ENCODE assay signal across 24 cellular contexts in genomic region chr2:3745901-3746300, GRCh38. TPM values are rescaled to one million over a fixed set of nuclear protein-coding genes. Genes with fewer than 3 reads are reported as not detected.
DNase-seq lines count a peak whose midpoint lies in the region; ATAC-seq, FAIRE-seq and TF ChIP-seq lines count a peak whose summit lies in the region.
"Had no signal": no experiment of that assay in that cellular context is flagged by ENCODE, and none has a peak within 500 bp of the region (broad histone marks: within the 10 kb centered on the region; RNA-seq: fewer than 3 reads in every experiment).

No MANE protein-coding gene starts in this region.

- H4K12ac ChIP-seq in trophoblast cell (ENCODE audit: low read depth, low read length) = no peak overlapping the region

- no peak for TF ChIP-seq RAD21 in SK-N-SH (IDR thresholded peaks at IDR 0.05; ENCODE audit: low read length)

- no peak overlapping the region for H3K14ac ChIP-seq in trophoblast cell (ENCODE audit: low read length)

- no peaks in the 10 kb centered on the region for H3K9me2 ChIP-seq in SK-N-SH

- 50% methylated on average over 12 of the region's 12 CpGs for WGBS in SK-N-SH (ENCODE audit: low lambda C conversion rate)
- WGBS in trophoblast cell (ENCODE audit: extremely low coverage, insufficient coverage, insufficient read length) = no CpG with 5 or more reads among the region's 12 CpGs
- 62 to 68% methylated on average over 12 of the region's 12 CpGs for WGBS in pancreas, 2 donors

- no peak overlapping the region for H2BK12ac ChIP-seq in trophoblast cell (ENCODE audit: low read length)

- H3K36me3 ChIP-seq in SK-N-SH (replicated peaks in 1 of 2; ENCODE audit: control insufficient read depth in 1 of 2, insufficient read depth in 2 of 2, low read length in 1 of 2) (no peaks in the 10 kb centered on the region), trophoblast cell (ENCODE audit: control insufficient read depth in 1 of 2, insufficient read depth in 2 of 2, low read length in 2 of 2) (no peaks in the 10 kb centered on the region), pancreas (no peaks in the 10 kb centered on the region)
- H3K36me3 ChIP-seq: BLaER1 treated with 17β-estradiol and CSF1 and Interleukin-3, amounts not matched to agents 10 nM and 100 nM had no signal

- no peak overlapping the region for H2BK5ac ChIP-seq in trophoblast cell (ENCODE audit: low read depth, low read length, poor library complexity)

- intact Hi-C loops in pancreas (cut with DNase I) = no loop called here

- TF ChIP-seq EP300 in SK-N-SH (IDR thresholded peaks at IDR 0.05; ENCODE audit: borderline replicate concordance in 1 of 2, low read depth in 1 of 2, low read length in 1 of 2) = no peak

- H4K20me1 ChIP-seq in SK-N-SH (ENCODE audit: insufficient read depth) = no peaks in the 10 kb centered on the region
- H4K20me1 ChIP-seq: BLaER1 treated with 17β-estradiol and CSF1 and Interleukin-3, amounts not matched to agents 10 nM and 100 nM had no signal

- H3K79me2 ChIP-seq in SK-N-SH (ENCODE audit: insufficient read depth) (no peaks in the 10 kb centered on the region), trophoblast cell (ENCODE audit: control insufficient read depth, insufficient read depth, low read length, poor library complexity) (no peaks in the 10 kb centered on the region)

- no peak overlapping the region for H3K4me3 ChIP-seq in SK-N-SH (ENCODE audit: low read depth in 2 of 2, low read length in 1 of 2)
- peak overlapping the region; percentile 12 for H3K4me3 ChIP-seq in trophoblast cell (ENCODE audit: low read depth, low read length)
- H3K4me3 ChIP-seq in pancreas = no peak overlapping the region
- H3K4me3 ChIP-seq: BLaER1 treated with 17β-estradiol and CSF1 and Interleukin-3, amounts not matched to agents 10 nM and 100 nM; SK-N-MC had no signal

- no peaks in the 10 kb centered on the region for H3F3A ChIP-seq in SK-N-SH (replicated peaks; ENCODE audit: insufficient read depth)

- no peak overlapping the region for H2AK5ac ChIP-seq in trophoblast cell (ENCODE audit: low read length)

- CTCF ChIA-PET in SK-N-SH (lab: Yijun Ruan, JAX) = interaction anchor here (0.7 to 11.1 kb wide), 4 partner anchors 17 to 93 kb away, joined by 3 to 70 read pairs (median 6); no protein-coding TSS in a partner anchor

- no peak for TF ChIP-seq CTCF in SK-N-SH (IDR thresholded peaks at IDR 0.05)
- no peak for TF ChIP-seq CTCF in pancreas (IDR thresholded peaks at IDR 0.05)

- H3K9ac ChIP-seq in SK-N-SH (no peak overlapping the region), trophoblast cell (ENCODE audit: low read length) (no peak overlapping the region)
- H3K9ac ChIP-seq: BLaER1 treated with 17β-estradiol and CSF1 and Interleukin-3, amounts not matched to agents 10 nM and 100 nM had no signal

- no peak overlapping the region for H3K23ac ChIP-seq in trophoblast cell (ENCODE audit: low read length)

- H3K4me2 ChIP-seq in SK-N-SH = no peak overlapping the region
- H3K4me2 ChIP-seq in trophoblast cell (ENCODE audit: low read length) = no peak overlapping the region
- H3K4me2 ChIP-seq: BLaER1 treated with 17β-estradiol and CSF1 and Interleukin-3, amounts not matched to agents 10 nM and 100 nM had no signal

- ATAC-seq in SK-N-SH treated with all-trans-retinoic acid at 6 μM for 48 hours (no peak), pancreas (no peak)
- ATAC-seq: T-helper 17 cell had no signal

- no peak overlapping the region for H4K91ac ChIP-seq in trophoblast cell (ENCODE audit: low read depth, low read length)

- no peaks in the 10 kb centered on the region for H3K27me3 ChIP-seq in SK-N-SH (ENCODE audit: insufficient read depth)
- no peaks in the 10 kb centered on the region for H3K27me3 ChIP-seq in trophoblast cell (ENCODE audit: insufficient read depth, low read length)
- no peaks in the 10 kb centered on the region for H3K27me3 ChIP-seq in pancreas
- H3K27me3 ChIP-seq: BLaER1 treated with 17β-estradiol and CSF1 and Interleukin-3, amounts not matched to agents 10 nM and 100 nM had no signal

- no peak overlapping the region for H3K18ac ChIP-seq in trophoblast cell (ENCODE audit: low read length)

- H2BK120ac ChIP-seq in trophoblast cell (ENCODE audit: insufficient read depth, low read length, poor library complexity) = no peak overlapping the region

- H4K8ac ChIP-seq in trophoblast cell (ENCODE audit: low read depth, low read length) = no peak overlapping the region

- H2AFZ ChIP-seq in SK-N-SH (ENCODE audit: low read depth) (no peak overlapping the region), trophoblast cell (ENCODE audit: insufficient read depth, low read length, poor library complexity) (no peak overlapping the region)

- H3K79me1 ChIP-seq in trophoblast cell (ENCODE audit: low read length) = no peaks in the 10 kb centered on the region

- no peak overlapping the region for H3K27ac ChIP-seq in SK-N-SH (ENCODE audit: low read depth in 2 of 2, low read length in 1 of 2)
- no peak overlapping the region for H3K27ac ChIP-seq in trophoblast cell (ENCODE audit: low read depth, low read length)
- H3K27ac ChIP-seq in pancreas = no peak overlapping the region
- H3K27ac ChIP-seq: RWPE1, SK-N-MC had no signal

- no peaks in the 10 kb centered on the region for H3K9me3 ChIP-seq in SK-N-SH
- H3K9me3 ChIP-seq in trophoblast cell (ENCODE audit: insufficient read depth, low read depth, low read length) = peaks cover 4% of the 10 kb centered on the region
- no peaks in the 10 kb centered on the region for H3K9me3 ChIP-seq in pancreas
- H3K9me3 ChIP-seq: BLaER1 treated with 17β-estradiol and CSF1 and Interleukin-3, amounts not matched to agents 10 nM and 100 nM; Caco-2 had no signal

- DNase-seq in NCI-H2171 treated with DMSO at 0.1 percent for 48 hours (lab: John Stamatoyannopoulos, UW) (peak; percentile 7), NCI-H2171 (lab: John Stamatoyannopoulos, UW) (no peak), SK-N-SH (peak; percentile 49), SHP77 (lab: John Stamatoyannopoulos, UW) (peak; percentile 29 to 60), trophoblast cell (no peak), pancreas (no peak)
- DNase-seq: Caco-2; CD4-positive, alpha-beta memory T cell; Kasumi-1; NCI-H1105; NCI-H2029; NCI-H524; NCI-H748 treated with DMSO at 0.1 percent for 48 hours; SIG-M5; T-helper 17 cell had no signal

- no peak overlapping the region for H3K4ac ChIP-seq in trophoblast cell (ENCODE audit: low read depth, low read length)

- H3K4me1 ChIP-seq in SK-N-SH (ENCODE audit: control insufficient read depth in 1 of 2, insufficient read depth in 2 of 2, low read depth in 1 of 2, low read length in 1 of 2) (no peaks in the 10 kb centered on the region), trophoblast cell (ENCODE audit: control insufficient read depth in 1 of 2, insufficient read depth in 2 of 2, low read length in 2 of 2) (peaks cover 0 to 3% of the 10 kb centered on the region in 2 experiments), pancreas (no peaks in the 10 kb centered on the region)
- H3K4me1 ChIP-seq: Caco-2 had no signal

- POLR2A ChIA-PET in SK-N-SH (lab: Yijun Ruan, JAX) = no interaction called here

- FAIRE-seq in pancreas (lab: Jason Lieb, UNC) = no peak
- FAIRE-seq: G401.6, H54 had no signal

TF ChIP-seq in SK-N-SH, 30 proteins besides CTCF, POLR2A, EP300 and RAD21 (continues in another document):
- TF ChIP-seq GATA2 (CRISPR knock-in tag; IDR thresholded peaks at IDR 0.05) = no peak
- no peak for TF ChIP-seq RFX5 (IDR thresholded peaks at IDR 0.05; ENCODE audit: low read length)
- no peak for TF ChIP-seq FOXJ3 (CRISPR knock-in tag; IDR thresholded peaks at IDR 0.05)
- TF ChIP-seq MAX (IDR thresholded peaks at IDR 0.05; ENCODE audit: low read depth) = no peak
- no peak for TF ChIP-seq YY1 (IDR thresholded peaks at IDR 0.05; ENCODE audit: low read depth)
- no peak for TF ChIP-seq MEF2A (IDR thresholded peaks at IDR 0.05; ENCODE audit: borderline replicate concordance, low read depth)
- no peak for TF ChIP-seq GABPA (IDR thresholded peaks at IDR 0.05; ENCODE audit: low read depth)
- TF ChIP-seq EZH2phosphoT487 (IDR thresholded peaks at IDR 0.05; ENCODE audit: borderline replicate concordance, low read depth) = no peak
- TF ChIP-seq NFIC (IDR thresholded peaks at IDR 0.05; ENCODE audit: borderline replicate concordance) = no peak
- no peak for TF ChIP-seq ELF1 (IDR thresholded peaks at IDR 0.05)

TF ChIP-seq in SK-N-SH treated with all-trans-retinoic acid at 6 μM for 48 hours, 23 proteins besides CTCF, POLR2A, EP300 and RAD21 (continues in another document):
- TF ChIP-seq, protein P1, sequence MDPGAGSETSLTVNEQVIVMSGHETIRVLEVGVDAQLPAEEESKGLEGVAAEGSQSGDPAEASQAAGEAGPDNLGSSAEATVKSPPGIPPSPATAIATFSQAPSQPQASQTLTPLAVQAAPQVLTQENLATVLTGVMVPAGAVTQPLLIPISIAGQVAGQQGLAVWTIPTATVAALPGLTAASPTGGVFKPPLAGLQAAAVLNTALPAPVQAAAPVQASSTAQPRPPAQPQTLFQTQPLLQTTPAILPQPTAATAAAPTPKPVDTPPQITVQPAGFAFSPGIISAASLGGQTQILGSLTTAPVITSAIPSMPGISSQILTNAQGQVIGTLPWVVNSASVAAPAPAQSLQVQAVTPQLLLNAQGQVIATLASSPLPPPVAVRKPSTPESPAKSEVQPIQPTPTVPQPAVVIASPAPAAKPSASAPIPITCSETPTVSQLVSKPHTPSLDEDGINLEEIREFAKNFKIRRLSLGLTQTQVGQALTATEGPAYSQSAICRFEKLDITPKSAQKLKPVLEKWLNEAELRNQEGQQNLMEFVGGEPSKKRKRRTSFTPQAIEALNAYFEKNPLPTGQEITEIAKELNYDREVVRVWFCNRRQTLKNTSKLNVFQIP (CRISPR knock-in tag; IDR thresholded peaks at IDR 0.05; ENCODE audit: borderline replicate concordance, low read depth) = no peak
- TF ChIP-seq PPARA (CRISPR knock-in tag; IDR thresholded peaks at IDR 0.05; ENCODE audit: borderline replicate concordance) (no peak), RARB (CRISPR knock-in tag; IDR thresholded peaks at IDR 0.05) (no peak), ESRRG (CRISPR knock-in tag; IDR thresholded peaks at IDR 0.05) (no peak), ZFP30 (CRISPR knock-in tag; IDR thresholded peaks at IDR 0.05) (no peak)

RNA-seq across cellular contexts. Expression of gene DCDC2C, which starts 42.5 kb away (rescaled TPM):
- not detected in 2 replicates for polyA plus RNA-seq in SK-N-SH (2012; rRNA removed)
- not detected in 2 replicates for polyA plus RNA-seq in SK-N-SH (2012; cell fraction: cytosol; rRNA removed)
- polyA plus RNA-seq in SK-N-SH (2012; cell fraction: nucleus; rRNA removed) = not detected in 2 replicates
- polyA plus RNA-seq in trophoblast cell (2013) = not detected in 2 replicates
- not detected for total RNA-seq in pancreas
- not detected for polyA plus RNA-seq in pancreas
- total RNA-seq: A172; Caco-2; CD4-positive, alpha-beta memory T cell; HT-29; M059J; T-helper 17 cell had no signal
- polyA plus RNA-seq: CD4-positive, alpha-beta memory T cell had no signal

Comparison
In these comparisons a context has a peak if more than half of its experiments do, and no peak if none do; other contexts are left out.
1. DNase-seq: peak in NCI-H2171 treated with DMSO at 0.1 percent for 48 hours (single experiment), SK-N-SH (single experiment) and SHP77 (2 of 2); none in NCI-H2171 (single experiment), trophoblast cell (0 of 2) and pancreas (0 of 6).